ENCODE assay signal across 8 cellular contexts in the genomic region with DNA sequence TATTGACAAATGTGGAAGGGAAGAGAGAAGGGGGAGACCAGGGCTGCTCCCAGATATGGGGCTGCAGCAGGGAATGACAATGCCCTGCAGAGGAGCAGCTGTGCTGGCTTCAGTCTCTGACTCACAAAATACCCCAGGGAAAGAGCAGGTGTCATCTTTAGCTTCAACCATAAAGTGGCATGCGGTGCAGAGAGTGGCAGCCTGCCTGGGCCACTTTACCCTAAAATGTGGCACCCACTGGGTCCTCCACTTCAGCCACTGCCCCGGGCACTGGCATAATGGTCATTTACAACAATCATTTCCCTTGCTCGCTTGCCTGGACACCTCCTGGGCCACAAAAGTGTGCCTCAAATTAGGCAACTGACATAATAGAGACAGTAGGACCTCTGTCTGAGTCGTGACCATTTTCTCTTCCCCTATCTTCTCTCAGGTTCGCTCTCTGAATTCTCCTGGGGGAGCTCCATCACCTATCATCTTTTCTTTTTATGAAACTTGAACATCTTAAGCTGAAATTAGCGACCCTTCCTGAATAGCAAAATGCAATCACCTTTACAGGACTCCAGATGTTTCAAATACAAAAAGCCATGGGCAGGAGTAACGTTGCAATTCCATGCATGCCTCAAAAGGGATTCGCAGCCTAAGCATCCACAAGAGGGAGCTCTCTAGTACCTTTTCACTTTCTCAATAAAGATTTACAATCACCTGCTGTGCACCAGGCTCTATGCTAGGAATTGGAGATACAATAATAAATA.
DNase-seq lines count a peak whose midpoint lies in the region; ATAC-seq and TF ChIP-seq lines count a peak whose summit lies in the region.

No MANE protein-coding gene starts in this region.

- no peak overlapping the region for H3K27ac ChIP-seq in tibial artery

- intact Hi-C loops in tibial artery (cut with DNase I; ENCODE audit: low total_unique reads), result no loop called here

- no peaks in the 10 kb centered on the region for H3K9me3 ChIP-seq in tibial artery

- peak; percentile 73 for ATAC-seq in GM21526 (IDR thresholded peaks at IDR 0.05; ENCODE audit: low FRiP score, unreplicated experiment)

- peak; percentile 73 for TF ChIP-seq CTCF in astrocyte of the cerebellum (IDR thresholded peaks at IDR 0.05; ENCODE audit: low read depth, low read length, missing control alignments)
- peak; percentile 71 for TF ChIP-seq CTCF in kidney epithelial cell (IDR thresholded peaks at IDR 0.05; ENCODE audit: insufficient read depth, low read length, poor library complexity, severe bottlenecking)
- TF ChIP-seq CTCF in tibial artery (IDR thresholded peaks at IDR 0.05), result peak; percentile 15 to 34

- H3K4me3 ChIP-seq in astrocyte of the cerebellum (ENCODE audit: low read depth, low read length) (no peak overlapping the region), kidney epithelial cell (ENCODE audit: low read depth, low read length) (no peak overlapping the region), tibial artery (no peak overlapping the region)

- H3K27me3 ChIP-seq in kidney epithelial cell (ENCODE audit: control insufficient read depth, insufficient read depth, low read length), result peaks cover 2% of the 10 kb centered on the region
- no peaks in the 10 kb centered on the region for H3K27me3 ChIP-seq in tibial artery

- no peaks in the 10 kb centered on the region for H3K36me3 ChIP-seq in kidney epithelial cell (ENCODE audit: control insufficient read depth, insufficient read depth, low read length)
- H3K36me3 ChIP-seq in tibial artery, result no peaks in the 10 kb centered on the region

- in situ Hi-C loops in astrocyte of the cerebellum (cut with HindIII; ENCODE audit: low sequenced_read_pairs), result no loop called here

- H3K4me1 ChIP-seq in tibial artery, result no peaks in the 10 kb centered on the region

- peak; percentile 22 for DNase-seq in activated CD4-positive, alpha-beta T cell treated with anti-CD3 and anti-CD28 coated beads for 48 hours
- no peak for DNase-seq in activated CD4-positive, alpha-beta T cell treated with anti-CD3 and anti-CD28 coated beads, Interleukin-2, amount 50 U/mL, for 4 hours
- DNase-seq in HK-2 (ENCODE audit: unreplicated experiment), result peak; percentile 10
- DNase-seq in NCI-H526 (lab: John Stamatoyannopoulos, UW), result peak; percentile 82 to 90
- DNase-seq in astrocyte of the cerebellum (ENCODE audit: low read depth), result peak; percentile 20
- no peak for DNase-seq in kidney epithelial cell (ENCODE audit: low read depth)
- DNase-seq in tibial artery, result no peak

Comparison
In these comparisons a context has a peak if more than half of its experiments do, and no peak if none do; other contexts are left out.
1. DNase-seq: peak in activated CD4-positive, alpha-beta T cell treated with anti-CD3 and anti-CD28 coated beads for 48 hours (single experiment), HK-2 (single experiment), NCI-H526 (2 of 2) and astrocyte of the cerebellum (single experiment); none in activated CD4-positive, alpha-beta T cell treated with anti-CD3 and anti-CD28 coated beads, Interleukin-2, amount 50 U/mL, for 4 hours (0 of 2), kidney epithelial cell (single experiment) and tibial artery (0 of 2).
2. Peak in every context shown above with its lines, with median percentiles within 50 percentile points of each other: CTCF ChIP-seq.